In the genomic region with DNA sequence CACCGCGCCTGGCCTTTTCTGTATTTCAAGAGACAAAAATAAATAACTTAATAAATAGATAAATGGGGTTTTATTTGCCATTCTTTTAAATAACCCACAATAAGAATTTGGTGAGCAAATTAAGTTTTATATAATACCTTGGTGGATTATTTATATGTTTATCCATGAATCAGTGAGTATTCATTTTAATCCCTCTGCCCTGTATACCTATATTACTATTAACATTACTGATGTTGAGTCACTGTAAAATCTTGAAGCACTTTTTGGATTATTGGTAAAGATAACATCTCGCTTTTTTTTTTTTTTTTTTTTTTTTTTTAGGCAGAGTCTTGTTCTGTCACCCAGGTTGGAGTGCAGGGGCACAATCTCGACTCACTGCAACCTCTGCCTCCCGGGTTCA, we compare ENCODE assay signal across 29 cellular contexts.
"Had no signal": no experiment of that assay in that cellular context is flagged by ENCODE, and none has a peak within 500 bp of the region (broad histone marks: within the 10 kb centered on the region; RNA-seq: fewer than 3 reads in every experiment).

No MANE protein-coding gene starts in this region.

- H3K4me3 Mint-ChIP-seq: dendritic cell treated with granulocyte-macrophage colony-stimulating factor and Interleukin-4, amounts not matched to agents 40 ng/mL and 50 ng/mL, for 4 days; effector memory CD8-positive, alpha-beta T cell; endodermal cell had no signal

- H3K9me3 ChIP-seq: colonic mucosa, esophagus muscularis mucosa, esophagus squamous epithelium, gastrocnemius medialis, gastroesophageal sphincter, heart left ventricle, heart right ventricle had no signal

- FAIRE-seq: colon, endometrium, endothelial cell of umbilical vein, frontal cortex had no signal

- H3K27me3 Mint-ChIP-seq: dendritic cell treated with granulocyte-macrophage colony-stimulating factor and Interleukin-4, amounts not matched to agents 40 ng/mL and 50 ng/mL, for 4 days; effector memory CD8-positive, alpha-beta T cell had no signal

- DNase-seq: colonic mucosa; cortex of kidney; dermis blood vessel endothelial cell; dorsolateral prefrontal cortex; effector CD4-positive, alpha-beta T cell; effector CD8-positive, alpha-beta T cell; effector memory CD4-positive, alpha-beta T cell; effector memory CD8-positive, alpha-beta T cell; endodermal cell; erythroblast; esophagus squamous epithelium; foreskin fibroblast; foreskin keratinocyte; foreskin melanocyte; gastrocnemius medialis; glutamatergic neuron; head of caudate nucleus; heart left ventricle; heart right ventricle had no signal

- H3K27me3 ChIP-seq: colonic mucosa, dorsolateral prefrontal cortex, esophagus muscularis mucosa, esophagus squamous epithelium, foreskin keratinocyte, gastrocnemius medialis, gastroesophageal sphincter, heart left ventricle, heart right ventricle had no signal

- H3K9me3 Mint-ChIP-seq: dendritic cell treated with granulocyte-macrophage colony-stimulating factor and Interleukin-4, amounts not matched to agents 40 ng/mL and 50 ng/mL, for 4 days; effector memory CD8-positive, alpha-beta T cell had no signal

- H3K4me3 ChIP-seq: colonic mucosa, coronary artery, dorsolateral prefrontal cortex, esophagus muscularis mucosa, esophagus squamous epithelium, gastrocnemius medialis, gastroesophageal sphincter, heart left ventricle, heart right ventricle had no signal

- ATAC-seq: effector memory CD8-positive, alpha-beta T cell; esophagus mucosa; foreskin keratinocyte; gastrocnemius medialis; gastroesophageal sphincter; heart left ventricle; heart right ventricle had no signal

- H3K27ac Mint-ChIP-seq: dendritic cell treated with granulocyte-macrophage colony-stimulating factor and Interleukin-4, amounts not matched to agents 40 ng/mL and 50 ng/mL, for 4 days; effector memory CD8-positive, alpha-beta T cell; endodermal cell had no signal

- H3K36me3 ChIP-seq: colonic mucosa, esophagus muscularis mucosa, esophagus squamous epithelium, gastrocnemius medialis, gastroesophageal sphincter, heart left ventricle, heart right ventricle had no signal

- H3K27ac ChIP-seq: colonic mucosa, coronary artery, dorsolateral prefrontal cortex, epithelial cell of prostate, esophagus muscularis mucosa, esophagus squamous epithelium, foreskin keratinocyte, gastrocnemius medialis, gastroesophageal sphincter, heart left ventricle, heart right ventricle had no signal
